Comparison of ENCODE assay signal across 19 cellular contexts in genomic region chr10:51029172-51029641, GRCh38. TPM values are rescaled to one million over a fixed set of nuclear protein-coding genes. Genes with fewer than 3 reads are reported as not detected.
DNase-seq lines count a peak whose midpoint lies in the region; ATAC-seq, FAIRE-seq and TF ChIP-seq lines count a peak whose summit lies in the region.
"Had no signal": no experiment of that assay in that cellular context is flagged by ENCODE, and none has a peak within 500 bp of the region (broad histone marks: within the 10 kb centered on the region; RNA-seq: fewer than 3 reads in every experiment).

No MANE protein-coding gene starts in this region.

- in situ Hi-C loops in GM23248 (cut with MboI): no loop called here

- WGBS in GM23248 (ENCODE audit: low coverage in 1 of 2, low lambda C conversion rate in 2 of 2, missing lambda C conversion rate in 2 of 2), 2 experiments: 0 to 2% methylated on average over 2 of the region's 2 CpGs

- H3K9ac ChIP-seq in GM23248 (no peak overlapping the region), adipocyte (ENCODE audit: low read length) (peak overlapping the region; percentile 52)

- H2AFZ ChIP-seq in GM23248: no peak overlapping the region

- H3K4me3 ChIP-seq in GM23248 (no peak overlapping the region), adipocyte (ENCODE audit: low read length) (peak overlapping the region; percentile 19), uterus (no peak overlapping the region)
- H3K4me3 ChIP-seq: lung, right atrium auricular region had no signal

- H3K27me3 ChIP-seq in GM23248 (replicated peaks; ENCODE audit: insufficient read depth): no peaks in the 10 kb centered on the region
- H3K27me3 ChIP-seq in adipocyte (replicated peaks; ENCODE audit: control insufficient read depth, insufficient read depth, low read length): no peaks in the 10 kb centered on the region
- H3K27me3 ChIP-seq in uterus: no peaks in the 10 kb centered on the region
- H3K27me3 ChIP-seq: right atrium auricular region had no signal

- peak; percentile 79 for DNase-seq in GM23248
- peak; percentile 48 for DNase-seq in adipocyte (ENCODE audit: low read depth)
- DNase-seq in myocyte (ENCODE audit: low read depth): peak; percentile 29
- no peak for DNase-seq in uterus
- no peak for DNase-seq in HTR-8/SVneo (ENCODE audit: insufficient read length, low spot score)
- no peak for DNase-seq in NCI-H524 (lab: John Stamatoyannopoulos, UW)
- DNase-seq: activated CD8-positive, alpha-beta T cell treated with anti-CD3 and anti-CD28 coated beads, Interleukin-2, amount 10 ng/mL, durations not matched to agents 7 days and 5 days; activated T-cell treated with anti-CD3 and anti-CD28 coated beads, Interleukin-2, amount 50 U/mL, for 72 hours; CD4-positive, CD25-positive, alpha-beta regulatory T cell; endodermal cell; KBM-7; NCI-H1048; stimulated activated CD4-positive, alpha-beta T cell treated with anti-CD3 and anti-CD28 coated beads, Interleukin-2, amount 100 ng/mL, for 48 hours; WERI-Rb-1 had no signal

- H3K36me3 ChIP-seq in GM23248 (ENCODE audit: low read depth) (no peaks in the 10 kb centered on the region), adipocyte (ENCODE audit: control insufficient read depth, insufficient read depth, low read length, severe bottlenecking) (no peaks in the 10 kb centered on the region), uterus (no peaks in the 10 kb centered on the region)
- H3K36me3 ChIP-seq: right atrium auricular region, WERI-Rb-1 had no signal

- H4K20me1 ChIP-seq in GM23248 (ENCODE audit: insufficient read depth): no peaks in the 10 kb centered on the region

- H3F3A ChIP-seq in GM23248 (ENCODE audit: insufficient read depth): peaks cover 19% of the 10 kb centered on the region

- H3K4me1 ChIP-seq in GM23248 (ENCODE audit: insufficient read depth) (peaks cover 19% of the 10 kb centered on the region), adipocyte (ENCODE audit: control insufficient read depth, insufficient read depth, low read length) (peaks cover 57% of the 10 kb centered on the region), uterus (no peaks in the 10 kb centered on the region)

- H3K79me2 ChIP-seq in GM23248 (ENCODE audit: insufficient read depth): peaks cover 37% of the 10 kb centered on the region

- no peak for ATAC-seq in GM18519 (IDR thresholded peaks at IDR 0.05; ENCODE audit: low FRiP score, unreplicated experiment)
- ATAC-seq: activated CD8-positive, alpha-beta T cell treated with anti-CD3 and anti-CD28 coated beads, Interleukin-2, amount 10 ng/mL, durations not matched to agents 7 days and 5 days; activated T-cell treated with anti-CD3 and anti-CD28 coated beads, Interleukin-2, amount 50 U/mL, for 72 hours; natural killer cell treated with Interleukin-12 subunit alpha and Interleukin-12 subunit beta and Interleukin-15 and Interleukin-18, amount 100 ng/mL, for 72 hours; Panc1 had no signal

- intact Hi-C loops in uterus (cut with DNase I; ENCODE audit: low total_unique reads): no loop called here

- H3K9me3 ChIP-seq in GM23248 (ENCODE audit: low read depth) (no peaks in the 10 kb centered on the region), adipocyte (ENCODE audit: control insufficient read depth, low read length) (no peaks in the 10 kb centered on the region), uterus (no peaks in the 10 kb centered on the region)
- H3K9me3 ChIP-seq: right atrium auricular region had no signal

- no peak for FAIRE-seq in HTR-8/SVneo (lab: Jason Lieb, UNC)

- H3K4me2 ChIP-seq in GM23248 (ENCODE audit: unreplicated experiment): peak overlapping the region; percentile 56

- peak overlapping the region; percentile 69 for H3K27ac ChIP-seq in GM23248
- H3K27ac ChIP-seq in uterus: peak overlapping the region; percentile 43 to 49
- H3K27ac ChIP-seq: WERI-Rb-1 had no signal

- TF ChIP-seq CTCF in uterus (IDR thresholded peaks at IDR 0.05): no peak

- no peak for TF ChIP-seq POLR2A in uterus (IDR thresholded peaks at IDR 0.05)

- H3K9me2 ChIP-seq in GM23248 (ENCODE audit: insufficient read depth): no peaks in the 10 kb centered on the region

RNA-seq across cellular contexts. Expression of gene PRKG1, which starts 45.1 kb away (rescaled TPM):
- total RNA-seq in GM23248 (2014; rRNA removed; shearing (Covaris generic)): 21.8 TPM in 2 replicates
- 9.4 and 10.7 TPM in 2 replicates for polyA plus RNA-seq in GM23248 (2016; fragmentation: Nextera tagmentation; extraction: Ambion mirVana)
- total RNA-seq in myocyte (14.8 and 26.7 TPM in 2 replicates), uterus (100 to 1,000 TPM in 1 of 4 donors, 10 to 100 TPM in 3; 32.4 to 136 (median 69.6) TPM)
- polyA plus RNA-seq in myocyte (2012): 7.8 TPM
- total RNA-seq: activated CD8-positive, alpha-beta T cell treated with anti-CD3 and anti-CD28 coated beads, Interleukin-2, amount 10 ng/mL, durations not matched to agents 7 days and 5 days; activated T-cell treated with anti-CD3 and anti-CD28 coated beads, Interleukin-2, amount 50 U/mL, for 72 hours had no signal
- polyA plus RNA-seq: CD4-positive, CD25-positive, alpha-beta regulatory T cell had no signal

Comparison
In these comparisons a context has a peak if more than half of its experiments do, and no peak if none do; other contexts are left out.
1. DNase-seq: peak in GM23248 (single experiment), adipocyte (single experiment) and myocyte (single experiment); none in uterus (0 of 2), HTR-8/SVneo (single experiment) and NCI-H524 (0 of 2).